Comparison of ENCODE assay signal across 8 cellular contexts in genomic region chr1:84298336-84298687, GRCh38. TPM values are rescaled to one million over a fixed set of nuclear protein-coding genes. Genes with fewer than 3 reads are reported as not detected.
DNase-seq lines count a peak whose midpoint lies in the region; ATAC-seq, FAIRE-seq and TF ChIP-seq lines count a peak whose summit lies in the region.

No MANE protein-coding gene starts in this region.

- no peaks in the 10 kb centered on the region for H3K36me3 ChIP-seq in HepG2 (replicated peaks in 1 of 2; ENCODE audit: control insufficient read depth in 1 of 2, insufficient read depth in 2 of 2, low read length in 2 of 2)

- H3K27ac ChIP-seq in dorsolateral prefrontal cortex = peak overlapping the region; percentile 75 to 98 (median 95)
- H3K27ac ChIP-seq in HepG2 (ENCODE audit: extremely low read length, insufficient read depth, low read length) = no peak overlapping the region

- H3K4me1 Mint-ChIP-seq in HFFc6 (ENCODE audit: low read depth) = peaks cover 65% of the 10 kb centered on the region
- H3K4me1 Mint-ChIP-seq in activated CD4-positive, alpha-beta T cell treated with anti-CD3 and anti-CD28 coated beads, Interleukin-2, amount 10 ng/mL, durations not matched to agents 7 days and 5 days = peaks cover 44% of the 10 kb centered on the region

- peak overlapping the region; percentile 51; the same call in 1 of the 2 replicates for H3K9ac ChIP-seq in HepG2 (ENCODE audit: insufficient read depth, low read depth, low read length)

- in situ Hi-C loops in HepG2 (cut with HindIII; ENCODE audit: extremely low pct_ligation_motif_present, low pct_unique_long_range_greater_than_20kb) = no loop called here

- H3K9me3 ChIP-seq in HepG2 (ENCODE audit: low read length) = no peaks in the 10 kb centered on the region

- TF ChIP-seq EP300 in HepG2 (IDR thresholded peaks at IDR 0.05; ENCODE audit: low read depth in 2 of 2, low read length in 2 of 2) (no peak), HepG2 (CRISPR knock-in tag; IDR thresholded peaks at IDR 0.05; ENCODE audit: borderline replicate concordance) (no peak)

- intact Hi-C loops in dorsolateral prefrontal cortex (cut with DNase I) = loop anchor here (5.0 to 10.0 kb wide), 4 partner anchors 41 to 144 kb away; no protein-coding TSS in a partner anchor
- intact Hi-C loops in HepG2 (cut with micrococcal nuclease; ENCODE audit: unreplicated experiment) = no loop called here

- POLR2A ChIA-PET in activated CD4-positive, alpha-beta T cell treated with anti-CD3 and anti-CD28 coated beads, Interleukin-2, amount 10 ng/mL, durations not matched to agents 7 days and 5 days (lab: Charles Lee) = no interaction called here
- POLR2A ChIA-PET in HepG2 (lab: Yijun Ruan, JAX) = no interaction called here

- peak overlapping the region; percentile 89 for H3K27ac Mint-ChIP-seq in HFFc6
- H3K27ac Mint-ChIP-seq in activated CD4-positive, alpha-beta T cell treated with anti-CD3 and anti-CD28 coated beads, Interleukin-2, amount 10 ng/mL, durations not matched to agents 7 days and 5 days = peak overlapping the region; percentile 80

- no peaks in the 10 kb centered on the region for H3K9me3 Mint-ChIP-seq in HFFc6
- H3K9me3 Mint-ChIP-seq in activated CD4-positive, alpha-beta T cell treated with anti-CD3 and anti-CD28 coated beads, Interleukin-2, amount 10 ng/mL, durations not matched to agents 7 days and 5 days = no peaks in the 10 kb centered on the region

- TF ChIP-seq CTCF in HFFc6 (IDR thresholded peaks at IDR 0.05) (no peak), dorsolateral prefrontal cortex (IDR thresholded peaks at IDR 0.05 in 54 of 56, conservative IDR thresholded peaks at IDR 0.05 in 2 of 56; ENCODE audit: low read depth in 1 of 56, partially characterized antibody in 56 of 56) (peak in 17 of 56 donors; percentile 4 to 45 (median 19)), HepG2 (CRISPR knock-in tag; IDR thresholded peaks at IDR 0.05) (no peak)

- H3K27me3 ChIP-seq in dorsolateral prefrontal cortex (peaks cover 0 to 3% (median 0%) of the 10 kb centered on the region in 45 donors), HepG2 (ENCODE audit: control insufficient read depth in 1 of 2, insufficient read depth in 2 of 2, low read length in 2 of 2) (peaks cover 0 to 23% of the 10 kb centered on the region in 2 experiments; a peak in 2 of 5 replicates)

- TF ChIP-seq POLR2A in HepG2 (IDR thresholded peaks at IDR 0.05; ENCODE audit: insufficient read depth in 1 of 2, low read depth in 2 of 2, low read length in 2 of 2) = no peak

- H2AFZ ChIP-seq in HepG2 (ENCODE audit: low read length) = no peak overlapping the region

- H3K27me3 Mint-ChIP-seq in HFFc6 (ENCODE audit: insufficient read depth) = no peaks in the 10 kb centered on the region; the same call in 1 of the 2 replicates
- peaks cover 6% of the 10 kb centered on the region for H3K27me3 Mint-ChIP-seq in activated CD4-positive, alpha-beta T cell treated with anti-CD3 and anti-CD28 coated beads, Interleukin-2, amount 10 ng/mL, durations not matched to agents 7 days and 5 days

- no TSS peak for BruUV-seq in HepG2 (replicated peaks; lab: Mats Ljungman, UMichigan)

- FAIRE-seq in HepG2 (lab: Jason Lieb, UNC) = no peak

- peaks cover 15% of the 10 kb centered on the region for H3K36me3 Mint-ChIP-seq in HFFc6 (ENCODE audit: low read depth)
- peaks cover 2% of the 10 kb centered on the region for H3K36me3 Mint-ChIP-seq in activated CD4-positive, alpha-beta T cell treated with anti-CD3 and anti-CD28 coated beads, Interleukin-2, amount 10 ng/mL, durations not matched to agents 7 days and 5 days (ENCODE audit: low read depth)

- H3K4me1 ChIP-seq in HepG2 (ENCODE audit: insufficient read depth, low read length) = peaks cover 6% of the 10 kb centered on the region; the same call in 1 of the 2 replicates

- no peaks in the 10 kb centered on the region for H4K20me1 ChIP-seq in HepG2 (ENCODE audit: insufficient read depth, low read length)

- peak overlapping the region; percentile 89 for H3K4me3 Mint-ChIP-seq in HFFc6
- peak overlapping the region; percentile 77 for H3K4me3 Mint-ChIP-seq in activated CD4-positive, alpha-beta T cell treated with anti-CD3 and anti-CD28 coated beads, Interleukin-2, amount 10 ng/mL, durations not matched to agents 7 days and 5 days

- H3K79me2 ChIP-seq in HepG2 (ENCODE audit: insufficient read depth, low read length) = no peaks in the 10 kb centered on the region

- ATAC-seq in HepG2 = peak; percentile 88

- CTCF ChIA-PET in activated CD4-positive, alpha-beta T cell treated with anti-CD3 and anti-CD28 coated beads, Interleukin-2, amount 10 ng/mL, durations not matched to agents 7 days and 5 days (lab: Charles Lee) = no interaction called here
- CTCF ChIA-PET in HepG2 (lab: Yijun Ruan, JAX; ENCODE audit: low intra/inter-chr PET ratio, low total read pairs) = no interaction called here

- peak; percentile 46 to 63 for DNase-seq in NOMO-1 (lab: John Stamatoyannopoulos, UW; ENCODE audit: unreplicated experiment in 2 of 2)
- DNase-seq in NOMO-1 treated with dmso at 0.1 percent for 144 hours (lab: John Stamatoyannopoulos, UW; ENCODE audit: unreplicated experiment) = no peak
- DNase-seq in HFFc6 = no peak
- DNase-seq in MV-4-11 (lab: John Stamatoyannopoulos, UW) = peak; percentile 31
- DNase-seq in activated CD4-positive, alpha-beta T cell treated with anti-CD3 and anti-CD28 coated beads, Interleukin-2, amount 10 ng/mL, durations not matched to agents 7 days and 5 days = peak; percentile 53
- DNase-seq in dorsolateral prefrontal cortex = peak; percentile 56 to 85 (median 64)
- no peak for DNase-seq in HepG2 (ENCODE audit: low spot score)
- peak in 2 of 3 experiments; percentile 16 to 30 for DNase-seq in stimulated activated CD4-positive, alpha-beta T cell treated with anti-CD3 and anti-CD28 coated beads, TNF-alpha, amount 100 ng/mL, for 4 hours (ENCODE audit: low read depth in 3 of 3)

- H3K4me2 ChIP-seq in HepG2 (ENCODE audit: low read depth, low read length) = peak overlapping the region; percentile 93

- no peak for TF ChIP-seq RAD21 in HepG2 (CRISPR knock-in tag; IDR thresholded peaks at IDR 0.05)

- H3K4me3 ChIP-seq in dorsolateral prefrontal cortex = peak overlapping the region; percentile 62 to 96 (median 82)
- H3K4me3 ChIP-seq in HepG2 (replicated peaks in 1 of 3; ENCODE audit: insufficient read depth in 1 of 3, low read depth in 2 of 3, low read length in 3 of 3) = peak overlapping the region; percentile 65 to 88 (median 85)

- 0% methylated on average over 28 of the region's 34 CpGs for WGBS in HepG2 (ENCODE audit: low lambda C conversion rate)

TF ChIP-seq in HepG2, 621 proteins besides CTCF, POLR2A, EP300 and RAD21 (continues in another document):
- TF ChIP-seq TAF1 (CRISPR knock-in tag; IDR thresholded peaks at IDR 0.05) = peak; percentile 28; the same call in 1 of the 2 replicates
- peak; percentile 38; the same call in 1 of the 2 replicates for TF ChIP-seq ZNF441 (CRISPR knock-in tag; IDR thresholded peaks at IDR 0.05; ENCODE audit: borderline replicate concordance)
- no peak for TF ChIP-seq ZNF816 (CRISPR knock-in tag; IDR thresholded peaks at IDR 0.05; ENCODE audit: borderline replicate concordance)
- no peak for TF ChIP-seq ZFP36L1 (CRISPR knock-in tag; IDR thresholded peaks at IDR 0.05)
- no peak for TF ChIP-seq ZNF556 (CRISPR knock-in tag; IDR thresholded peaks at IDR 0.05; ENCODE audit: borderline replicate concordance)

RNA-seq across cellular contexts. Expression of gene SAMD13, which starts 3.2 kb away (rescaled TPM):
- 1 to 10 TPM in 1 of 6 experiments, under 1 TPM in 5; 0.36 to 1.1 (median 0.45) TPM for total RNA-seq in HFFc6 (2021; fragmentation: NEBNext Ultra II Directional; extraction: Animal tissue kit (Norgen Biotek cat#: 25700))
- under 1 TPM; 0.15 to 0.23 TPM for total RNA-seq in activated CD4-positive, alpha-beta T cell treated with anti-CD3 and anti-CD28 coated beads, Interleukin-2, amount 10 ng/mL, durations not matched to agents 7 days and 5 days
- 1 to 10 TPM; 1.1 to 8.0 (median 3.2) TPM for total RNA-seq in dorsolateral prefrontal cortex
- total RNA-seq in HepG2 (2016; rRNA removed; fragmentation: Illumina TruSeq; extraction: Trizol) = 0.18 TPM in 2 replicates
- not detected in 2 replicates for total RNA-seq in HepG2 (2016; cell fraction: cytosol; rRNA removed; fragmentation: Illumina TruSeq; extraction: Trizol; ENCODE audit: low read depth)
- 0.28 and 0.41 TPM in 2 replicates for total RNA-seq in HepG2 (2016; cell fraction: insoluble cytoplasmic fraction; rRNA removed; fragmentation: Illumina TruSeq; extraction: Trizol)
- total RNA-seq in HepG2 (2016; cell fraction: membrane; rRNA removed; fragmentation: Illumina TruSeq; extraction: Trizol) = 0.38 and 0.43 TPM in 2 replicates
- not detected in 2 replicates for total RNA-seq in HepG2 (2016; cell fraction: nucleus; rRNA removed; fragmentation: Illumina TruSeq; extraction: Trizol)
- polyA plus RNA-seq in HepG2 (2011; rRNA removed) = 0.09 TPM in 1 of 2 replicates, not detected in the other
- polyA plus RNA-seq in HepG2 (2011; cell fraction: cytosol; rRNA removed) = 0.10 TPM in 1 of 2 replicates, not detected in the other
- polyA plus RNA-seq in HepG2 (2011; cell fraction: nucleus; rRNA removed) = not detected in 2 replicates
- polyA plus RNA-seq in HepG2 (2012) = 0.20 and 0.40 TPM in 2 replicates
- 0.15 and 0.22 TPM in 2 replicates for polyA plus RNA-seq in HepG2 (2016; cell fraction: cytosol; fragmentation: Illumina TruSeq; extraction: Trizol; ENCODE audit: low read depth)
- 0.16 and 0.52 TPM in 2 replicates for polyA plus RNA-seq in HepG2 (2016; cell fraction: insoluble cytoplasmic fraction; fragmentation: Illumina TruSeq; extraction: Trizol; ENCODE audit: low read depth)
- polyA plus RNA-seq in HepG2 (2016; cell fraction: membrane; fragmentation: Illumina TruSeq; extraction: Trizol; ENCODE audit: low read depth) = 0.20 and 0.31 TPM in 2 replicates
- polyA plus RNA-seq in HepG2 (2016; cell fraction: nucleus; fragmentation: Illumina TruSeq; extraction: Trizol; ENCODE audit: insufficient read depth, low read depth) = not detected in 2 replicates
- polyA minus RNA-seq in HepG2 (2011; rRNA and poly(A)+ RNA removed; ENCODE audit: low replicate concordance) = not detected in 2 replicates
- polyA minus RNA-seq in HepG2 (2011; cell fraction: cytosol; rRNA and poly(A)+ RNA removed) = not detected in 2 replicates
- polyA minus RNA-seq in HepG2 (2011; cell fraction: nucleus; rRNA and poly(A)+ RNA removed) = not detected in 2 replicates

Comparison
In these comparisons a context has a peak if more than half of its experiments do, and no peak if none do; other contexts are left out.
1. DNase-seq: peak in NOMO-1 (2 of 2), MV-4-11 (single experiment), activated CD4-positive, alpha-beta T cell treated with anti-CD3 and anti-CD28 coated beads, Interleukin-2, amount 10 ng/mL, durations not matched to agents 7 days and 5 days (single experiment), dorsolateral prefrontal cortex (10 of 10) and stimulated activated CD4-positive, alpha-beta T cell treated with anti-CD3 and anti-CD28 coated beads, TNF-alpha, amount 100 ng/mL, for 4 hours (2 of 3); none in NOMO-1 treated with dmso at 0.1 percent for 144 hours (single experiment), HFFc6 (single experiment) and HepG2 (single experiment).